8 cellular contexts compared by ENCODE assay signal in genomic region chr2:172172513-172173217, GRCh38.
DNase-seq lines count a peak whose midpoint lies in the region; ATAC-seq and TF ChIP-seq lines count a peak whose summit lies in the region.

No MANE protein-coding gene starts in this region.

- peaks cover 4% of the 10 kb centered on the region; the same call in 1 of the 2 replicates for H3K4me1 ChIP-seq in HAP-1
- H3K4me1 ChIP-seq in mucosa of descending colon (ENCODE audit: low read depth): peaks cover 17% of the 10 kb centered on the region

- H3K36me3 ChIP-seq in HAP-1 (replicated peaks) (no peaks in the 10 kb centered on the region), mucosa of descending colon (ENCODE audit: low read depth) (no peaks in the 10 kb centered on the region)

- intact Hi-C loops in mucosa of descending colon (cut with DNase I, micrococcal nuclease): loop anchor here (5.0 kb wide), 2 partner anchors 290 to 295 kb away; no protein-coding TSS in a partner anchor

- DNase-seq in AML-193 (lab: John Stamatoyannopoulos, UW) (peak; percentile 47 to 63), HAP-1 (ENCODE audit: low spot score in 2 of 2) (peak; percentile 58 to 88), NOMO-1 treated with dmso at 0.1 percent for 144 hours (lab: John Stamatoyannopoulos, UW; ENCODE audit: unreplicated experiment) (peak; percentile 62), mucosa of descending colon (peak; percentile 86 to 91 (median 87))
- DNase-seq in activated T-cell treated with anti-CD3 and anti-CD28 coated beads, Interleukin-2, amount 50 U/mL, for 1 hour: peak; percentile 71
- peak; percentile 26 to 40 for DNase-seq in stimulated activated CD8-positive, alpha-beta memory T cell treated with anti-CD3 and anti-CD28 coated beads, Interleukin-15, amount 100 ng/mL, for 48 hours (ENCODE audit: low read depth in 2 of 2)

- ATAC-seq in esophagus mucosa: peak; percentile 97
- ATAC-seq in mucosa of descending colon: peak; percentile 98
- ATAC-seq in GM18517 (IDR thresholded peaks at IDR 0.05; ENCODE audit: unreplicated experiment): no peak

- in situ Hi-C loops in HAP-1 (cut with MboI; ENCODE audit: low sequenced_read_pairs): loop anchor here (5.0 to 10.0 kb wide), 2 partner anchors 290 to 542 kb away; no protein-coding TSS in a partner anchor

- no peaks in the 10 kb centered on the region for H3K27me3 ChIP-seq in HAP-1 (ENCODE audit: low read depth)

- H3K9me3 ChIP-seq in HAP-1 (no peaks in the 10 kb centered on the region), mucosa of descending colon (no peaks in the 10 kb centered on the region)

- peak; percentile 70 for TF ChIP-seq CTCF in mucosa of descending colon (IDR thresholded peaks at IDR 0.05)

- peak overlapping the region; percentile 44 for H3K4me3 ChIP-seq in HAP-1
- H3K4me3 ChIP-seq in mucosa of descending colon: no peak overlapping the region

Comparison
In these comparisons a context has a peak if more than half of its experiments do, and no peak if none do; other contexts are left out.
1. DNase-seq: peak in every context shown above with its lines; median percentile 87 in mucosa of descending colon; 73 in HAP-1; 71 in activated T-cell treated with anti-CD3 and anti-CD28 coated beads, Interleukin-2, amount 50 U/mL, for 1 hour; 62 in NOMO-1 treated with dmso at 0.1 percent for 144 hours; 55 in AML-193; 33 in stimulated activated CD8-positive, alpha-beta memory T cell treated with anti-CD3 and anti-CD28 coated beads, Interleukin-15, amount 100 ng/mL, for 48 hours.